ENCODE assay signal across 10 cellular contexts in genomic region chr10:72310241-72310633, GRCh38. TPM values are rescaled to one million over a fixed set of nuclear protein-coding genes. Genes with fewer than 3 reads are reported as not detected.
DNase-seq lines count a peak whose midpoint lies in the region; ATAC-seq and TF ChIP-seq lines count a peak whose summit lies in the region.
"Had no signal": no experiment of that assay in that cellular context is flagged by ENCODE, and none has a peak within 500 bp of the region (broad histone marks: within the 10 kb centered on the region; RNA-seq: fewer than 3 reads in every experiment).

No MANE protein-coding gene starts in this region.

- DNase-seq in COLO668 (lab: John Stamatoyannopoulos, UW; ENCODE audit: unreplicated experiment) (peak; percentile 41), LHCN-M2 (ENCODE audit: low read depth) (peak; percentile 64), colonic mucosa (no peak), activated gamma-delta T cell treated with Interleukin-2 at 50 U/mL for 16 hours (no peak), H4 (ENCODE audit: low spot score) (no peak), inferior parietal cortex (ENCODE audit: extremely low spot score) (no peak)
- no peak for DNase-seq in natural killer cell treated with Interleukin-12 subunit alpha and Interleukin-12 subunit beta and Interleukin-15 and Interleukin-18, amount 100 ng/mL, for 72 hours (ENCODE audit: low spot score)
- DNase-seq in activated CD4-positive, CD25-positive, alpha-beta regulatory T cell (lab: John Stamatoyannopoulos, UW) = no peak
- DNase-seq: activated CD4-positive, alpha-beta T cell treated with anti-CD3 and anti-CD28 coated beads for 48 hours; NCI-H187 treated with DMSO at 0.1 percent for 48 hours had no signal

- intact Hi-C loops in colonic mucosa (cut with DNase I) = no loop called here

- H3K4me1 Mint-ChIP-seq in natural killer cell treated with Interleukin-12 subunit alpha and Interleukin-12 subunit beta and Interleukin-15 and Interleukin-18, amount 100 ng/mL, for 72 hours (ENCODE audit: low read depth in 2 of 2) = peaks cover 40 to 44% of the 10 kb centered on the region in 2 donors

- H3K9me3 ChIP-seq in colonic mucosa = no peaks in the 10 kb centered on the region

- no peak for TF ChIP-seq CTCF in colonic mucosa (IDR thresholded peaks at IDR 0.05)

- H3K9ac ChIP-seq in colonic mucosa (ENCODE audit: low read depth in 2 of 2, low read length in 2 of 2) = peak overlapping the region in 1 of 2 donors; percentile 58

- H3K27ac Mint-ChIP-seq in natural killer cell treated with Interleukin-12 subunit alpha and Interleukin-12 subunit beta and Interleukin-15 and Interleukin-18, amount 100 ng/mL, for 72 hours = peak overlapping the region; percentile 70 to 91

- H3K27me3 ChIP-seq in colonic mucosa = no peaks in the 10 kb centered on the region

- H3K4me3 Mint-ChIP-seq in natural killer cell treated with Interleukin-12 subunit alpha and Interleukin-12 subunit beta and Interleukin-15 and Interleukin-18, amount 100 ng/mL, for 72 hours = peak overlapping the region; percentile 56

- peaks cover 23% of the 10 kb centered on the region for H3K4me1 ChIP-seq in colonic mucosa

- no peaks in the 10 kb centered on the region for H3K36me3 ChIP-seq in colonic mucosa

- H3K27me3 Mint-ChIP-seq in natural killer cell treated with Interleukin-12 subunit alpha and Interleukin-12 subunit beta and Interleukin-15 and Interleukin-18, amount 100 ng/mL, for 72 hours = no peaks in the 10 kb centered on the region

- no peak for ATAC-seq in natural killer cell treated with Interleukin-12 subunit alpha and Interleukin-12 subunit beta and Interleukin-15 and Interleukin-18, amount 100 ng/mL, for 72 hours

- H3K9me3 Mint-ChIP-seq in natural killer cell treated with Interleukin-12 subunit alpha and Interleukin-12 subunit beta and Interleukin-15 and Interleukin-18, amount 100 ng/mL, for 72 hours = no peaks in the 10 kb centered on the region

- H3K36me3 Mint-ChIP-seq in natural killer cell treated with Interleukin-12 subunit alpha and Interleukin-12 subunit beta and Interleukin-15 and Interleukin-18, amount 100 ng/mL, for 72 hours = no peaks in the 10 kb centered on the region

- peak overlapping the region; percentile 93 for H3K27ac ChIP-seq in colonic mucosa

- H3K4me3 ChIP-seq in colonic mucosa = no peak overlapping the region

RNA-seq across cellular contexts. Expression of gene DDIT4, which starts 36.5 kb away (rescaled TPM):
- total RNA-seq in LHCN-M2 (2014; rRNA removed) (257 and 378 TPM in 2 replicates), colonic mucosa (100 to 1,000 TPM in 1 of 2 donors, 10 to 100 TPM in 1; 45.5 to 147 TPM)
- polyA plus RNA-seq in LHCN-M2 (2012) = 158 TPM
- 100 to 1,000 TPM; 189 to 207 TPM for total RNA-seq in natural killer cell treated with Interleukin-12 subunit alpha and Interleukin-12 subunit beta and Interleukin-15 and Interleukin-18, amount 100 ng/mL, for 72 hours
- 227 and 278 TPM in 2 replicates for total RNA-seq in H4 (2014; rRNA removed; shearing (Covaris generic))

RNA-seq across cellular contexts. Expression of gene DNAJB12, which starts 44.5 kb away (rescaled TPM):
- 74.8 and 87.5 TPM in 2 replicates for total RNA-seq in LHCN-M2 (2014; rRNA removed)
- 51.5 TPM for polyA plus RNA-seq in LHCN-M2 (2012)
- total RNA-seq in colonic mucosa = 10 to 100 TPM; 29.4 to 37.9 TPM
- 10 to 100 TPM; 39.5 to 39.7 TPM for total RNA-seq in natural killer cell treated with Interleukin-12 subunit alpha and Interleukin-12 subunit beta and Interleukin-15 and Interleukin-18, amount 100 ng/mL, for 72 hours
- 18.1 and 22.1 TPM in 2 replicates for total RNA-seq in H4 (2014; rRNA removed; shearing (Covaris generic))

Comparison
In these comparisons a context has a peak if more than half of its experiments do, and no peak if none do; other contexts are left out.
1. DNase-seq: peak in COLO668 (single experiment) and LHCN-M2 (single experiment); none in colonic mucosa (single experiment), natural killer cell treated with Interleukin-12 subunit alpha and Interleukin-12 subunit beta and Interleukin-15 and Interleukin-18, amount 100 ng/mL, for 72 hours (single experiment), activated gamma-delta T cell treated with Interleukin-2 at 50 U/mL for 16 hours (single experiment), H4 (single experiment), inferior parietal cortex (single experiment) and activated CD4-positive, CD25-positive, alpha-beta regulatory T cell (0 of 4).